Comparison of ENCODE assay signal across 14 cellular contexts in the genomic region with DNA sequence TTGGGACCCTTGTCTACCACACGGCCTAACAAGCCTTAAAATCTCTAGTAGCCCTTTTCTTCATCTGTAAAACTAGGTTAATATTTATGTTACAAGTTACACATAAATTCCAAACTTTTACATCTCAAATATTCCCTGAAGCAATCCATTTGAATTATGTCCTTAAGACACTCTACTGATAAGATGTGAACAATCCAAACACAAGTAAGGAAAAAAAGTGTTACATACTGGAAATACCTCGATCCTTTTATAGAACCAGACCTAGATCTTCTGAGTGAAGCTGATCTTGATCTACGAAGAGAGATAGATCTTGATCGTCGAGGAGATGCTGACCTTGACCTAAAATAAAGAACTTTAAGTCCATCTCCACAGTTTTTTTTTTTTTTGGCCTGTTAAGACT. TPM values are rescaled to one million over a fixed set of nuclear protein-coding genes. Genes with fewer than 3 reads are reported as not detected.
DNase-seq lines count a peak whose midpoint lies in the region; ATAC-seq, FAIRE-seq and TF ChIP-seq lines count a peak whose summit lies in the region.
"Had no signal": no experiment of that assay in that cellular context is flagged by ENCODE, and none has a peak within 500 bp of the region (broad histone marks: within the 10 kb centered on the region; RNA-seq: fewer than 3 reads in every experiment).

No MANE protein-coding gene starts in this region.

- no peak for TF ChIP-seq RAD21 in GM12878 (IDR thresholded peaks at IDR 0.05; ENCODE audit: insufficient read depth, low read depth, low read length)

- H3K27me3 ChIP-seq in CD8-positive, alpha-beta T cell (ENCODE audit: insufficient read depth, low read length) = no peaks in the 10 kb centered on the region
- H3K27me3 ChIP-seq in Loucy (ENCODE audit: insufficient read depth, low read length, poor library complexity, severe bottlenecking) = peaks cover 15% of the 10 kb centered on the region
- H3K27me3 ChIP-seq in GM12878 (replicated peaks in 1 of 2; ENCODE audit: control insufficient read depth in 2 of 2, insufficient read depth in 2 of 2, low read length in 1 of 2) = no peaks in the 10 kb centered on the region
- H3K27me3 ChIP-seq in vagina = no peaks in the 10 kb centered on the region

- peaks cover 65% of the 10 kb centered on the region for H3K36me3 ChIP-seq in CD8-positive, alpha-beta T cell (ENCODE audit: insufficient read depth, low read length)
- peaks cover 74% of the 10 kb centered on the region for H3K36me3 ChIP-seq in Loucy (ENCODE audit: insufficient read depth, low read length)
- H3K36me3 ChIP-seq in GM12878 (ENCODE audit: control insufficient read depth in 2 of 2, insufficient read depth in 2 of 2, low read length in 1 of 2) = peaks cover 12 to 50% of the 10 kb centered on the region in 2 experiments
- peaks cover 0 to 63% of the 10 kb centered on the region in 2 donors for H3K36me3 ChIP-seq in vagina

- CTCF ChIA-PET in CD8-positive, alpha-beta T cell (lab: Charles Lee) = interaction anchor here (1.2 to 2.5 kb wide), 2 partner anchors 120 to 166 kb away, joined by 3 to 12 read pairs; no protein-coding TSS in a partner anchor
- CTCF ChIA-PET in GM12878 (lab: Yijun Ruan, JAX) = interaction anchor here (0.5 to 12.6 kb wide), 5 partner anchors 15 to 286 kb away, joined by 3 to 162 read pairs (median 3); no protein-coding TSS in a partner anchor

- in situ Hi-C loops in GM12878 (cut with MboI) = loop anchor here (5.0 kb wide), 1 partner anchor 436 kb away; no protein-coding TSS in a partner anchor

- H2AFZ ChIP-seq in Loucy (ENCODE audit: low read length) (no peak overlapping the region), GM12878 (ENCODE audit: control insufficient read depth, low read depth, low read length) (no peak overlapping the region)

- H3K79me2 ChIP-seq in Loucy (ENCODE audit: insufficient read depth, low read length) = peaks cover 83% of the 10 kb centered on the region
- peaks cover 78% of the 10 kb centered on the region for H3K79me2 ChIP-seq in GM12878 (ENCODE audit: control insufficient read depth, insufficient read depth, low read length)

- TF ChIP-seq POLR2A in GM12878 (IDR thresholded peaks at IDR 0.05; ENCODE audit: low read depth, low read length) = no peak
- no peak for TF ChIP-seq POLR2A in vagina (IDR thresholded peaks at IDR 0.05)

- WGBS in GM12878 (ENCODE audit: insufficient coverage, insufficient replicate concordance, low lambda C conversion rate, missing lambda C conversion rate) = 96% methylated on average over 5 of the region's 5 CpGs

- peak overlapping the region; percentile 99 for H3K9ac ChIP-seq in Loucy (ENCODE audit: low read depth, low read length, poor library complexity, severe bottlenecking)
- H3K9ac ChIP-seq in GM12878 (ENCODE audit: control insufficient read depth, insufficient read depth, low read length) = no peak overlapping the region

- no peak for DNase-seq in CD8-positive, alpha-beta T cell
- DNase-seq in GM12878 (ENCODE audit: low read depth, low spot score) = no peak
- DNase-seq in natural killer cell = no peak
- DNase-seq in NCI-H1436 treated with DMSO at 0.1 percent for 48 hours (lab: John Stamatoyannopoulos, UW) = no peak
- DNase-seq in vagina (ENCODE audit: extremely low spot score in 2 of 2) = no peak
- DNase-seq: amygdala, DMS79, left ventricle myocardium inferior, MV-4-11, T1000 had no signal

- peak overlapping the region; percentile 89 for H3K4me2 ChIP-seq in Loucy (ENCODE audit: low read depth, low read length, poor library complexity, severe bottlenecking)
- H3K4me2 ChIP-seq in GM12878 (ENCODE audit: control insufficient read depth, insufficient read depth) = peak overlapping the region; percentile 76

- no peak overlapping the region for H3K27ac ChIP-seq in CD8-positive, alpha-beta T cell (ENCODE audit: low read depth, low read length)
- H3K27ac ChIP-seq in GM12878 (ENCODE audit: control insufficient read depth, insufficient read depth) = no peak overlapping the region; the same call in 1 of the 2 replicates
- H3K27ac ChIP-seq in vagina = no peak overlapping the region
- H3K27ac ChIP-seq: left ventricle myocardium inferior had no signal

- TF ChIP-seq CTCF in CD8-positive, alpha-beta T cell (IDR thresholded peaks at IDR 0.05) = no peak
- no peak for TF ChIP-seq CTCF in Loucy (conservative IDR thresholded peaks at IDR 0.05; ENCODE audit: low read length)
- TF ChIP-seq CTCF in GM12878 (IDR thresholded peaks at IDR 0.05 in 2 of 3, conservative IDR thresholded peaks at IDR 0.05 in 1 of 3; ENCODE audit: control insufficient read depth in 2 of 3, extremely low read depth in 1 of 3, insufficient read depth in 1 of 3, low read depth in 3 of 3, low read length in 3 of 3) = no peak
- no peak for TF ChIP-seq CTCF in natural killer cell (IDR thresholded peaks at IDR 0.05)
- no peak for TF ChIP-seq CTCF in vagina (IDR thresholded peaks at IDR 0.05)

- no peak overlapping the region for H3K4me3 ChIP-seq in CD8-positive, alpha-beta T cell (ENCODE audit: low read depth, low read length)
- H3K4me3 ChIP-seq in Loucy (ENCODE audit: low read length, poor library complexity, severe bottlenecking) (peak overlapping the region; percentile 100), GM12878 (peak overlapping the region; percentile 36), vagina (no peak overlapping the region)
- H3K4me3 ChIP-seq: left ventricle myocardium inferior had no signal

- H4K20me1 ChIP-seq in Loucy (ENCODE audit: insufficient read depth, low read length, poor library complexity, severe bottlenecking) = peaks cover 82% of the 10 kb centered on the region
- H4K20me1 ChIP-seq in GM12878 (ENCODE audit: control insufficient read depth, insufficient read depth) = peaks cover 2% of the 10 kb centered on the region; the same call in 1 of the 2 replicates

- peaks cover 80% of the 10 kb centered on the region for H3K36me3 Mint-ChIP-seq in CD8-positive, alpha-beta T cell
- H3K36me3 Mint-ChIP-seq in natural killer cell = peaks cover 44% of the 10 kb centered on the region

- BruUV-seq in GM12878 (replicated peaks; lab: Mats Ljungman, UMichigan) = no TSS peak

- SMC1A ChIA-PET in GM12878 (lab: Charles Lee; ENCODE audit: uncharacterized antibody, unreplicated experiment) = interaction anchor here (0.7 to 2.2 kb wide), 6 partner anchors 9 to 381 kb away, joined by 3 to 15 read pairs (median 4); no protein-coding TSS in a partner anchor

- peak overlapping the region; percentile 58 for H3K27ac Mint-ChIP-seq in CD8-positive, alpha-beta T cell
- peak overlapping the region; percentile 26 to 80 for H3K27ac Mint-ChIP-seq in natural killer cell

- no peak for TF ChIP-seq EP300 in GM12878 (IDR thresholded peaks at IDR 0.05; ENCODE audit: borderline replicate concordance in 1 of 2, control insufficient read depth in 1 of 2, low read depth in 2 of 2, low read length in 2 of 2)

- peaks cover 70% of the 10 kb centered on the region for H3K4me1 Mint-ChIP-seq in CD8-positive, alpha-beta T cell (ENCODE audit: low read depth)
- H3K4me1 Mint-ChIP-seq in natural killer cell = peaks cover 65 to 71% of the 10 kb centered on the region in 2 donors

- H3K9me3 ChIP-seq in CD8-positive, alpha-beta T cell (ENCODE audit: low read length) = no peaks in the 10 kb centered on the region
- H3K9me3 ChIP-seq in Loucy (ENCODE audit: insufficient read depth, low read depth, low read length) (no peaks in the 10 kb centered on the region), GM12878 (replicated peaks; ENCODE audit: control insufficient read depth, insufficient read depth, low read length) (no peaks in the 10 kb centered on the region), vagina (no peaks in the 10 kb centered on the region)
- H3K9me3 ChIP-seq: left ventricle myocardium inferior had no signal

- peak overlapping the region; percentile 96 for H3K4me3 Mint-ChIP-seq in CD8-positive, alpha-beta T cell
- peak overlapping the region; percentile 58 for H3K4me3 Mint-ChIP-seq in natural killer cell

- H3K4me1 ChIP-seq in CD8-positive, alpha-beta T cell (ENCODE audit: insufficient read depth, low read length) = peaks cover 61% of the 10 kb centered on the region
- H3K4me1 ChIP-seq in Loucy (ENCODE audit: insufficient read depth, low read length, poor library complexity, severe bottlenecking) (peaks cover 61% of the 10 kb centered on the region), GM12878 (ENCODE audit: control insufficient read depth, insufficient read depth, low read length) (no peaks in the 10 kb centered on the region; the same call in 1 of the 2 replicates), vagina (peaks cover 60% of the 10 kb centered on the region)

- POLR2A ChIA-PET in CD8-positive, alpha-beta T cell (lab: Charles Lee) = interaction anchor here (0.7 to 1.0 kb wide), 2 partner anchors 147 to 172 kb away, joined by 4 read pairs; no protein-coding TSS in a partner anchor
- POLR2A ChIA-PET in GM12878 (lab: Charles Lee) = interaction anchor here (0.6 to 3.2 kb wide), 4 partner anchors 10 to 1709 kb away, joined by 3 to 7 read pairs (median 4); no protein-coding TSS in a partner anchor

- no peaks in the 10 kb centered on the region for H3K9me3 Mint-ChIP-seq in CD8-positive, alpha-beta T cell
- no peaks in the 10 kb centered on the region for H3K9me3 Mint-ChIP-seq in natural killer cell

- H3K9me2 ChIP-seq in Loucy (replicated peaks; ENCODE audit: low read depth, low read length) = no peaks in the 10 kb centered on the region

- H3K27me3 Mint-ChIP-seq in CD8-positive, alpha-beta T cell (ENCODE audit: low read depth) = no peaks in the 10 kb centered on the region
- H3K27me3 Mint-ChIP-seq in natural killer cell (ENCODE audit: low read depth in 2 of 2) = peaks cover 0 to 4% of the 10 kb centered on the region in 2 donors

- H3F3A ChIP-seq in Loucy (ENCODE audit: low read depth) = peaks cover 18% of the 10 kb centered on the region; the same call in 1 of the 2 replicates

- no peak for FAIRE-seq in GM12878 (lab: Jason Lieb, UNC)
- FAIRE-seq: H1 had no signal

- intact Hi-C loops in CD8-positive, alpha-beta T cell (cut with DNase I, micrococcal nuclease) = loop anchor here (5.0 to 10.0 kb wide), 2 partner anchors 433 to 1666 kb away; partner anchors contain the start of genes GPATCH11 (in 1 of the 2) and HEATR5B (in 1 of the 2)
- intact Hi-C loops in GM12878 (cut with micrococcal nuclease; ENCODE audit: unreplicated experiment) (loop anchor here (10.0 kb wide), 2 partner anchors 373 to 433 kb away; partner anchors contain the start of gene ATL2), natural killer cell (cut with micrococcal nuclease) (no loop called here), vagina (cut with DNase I) (no loop called here)

- RAD21 ChIA-PET in GM12878 (lab: Charles Lee; ENCODE audit: unreplicated experiment) = interaction anchor here (0.9 to 3.2 kb wide), 2 partner anchors 24 to 166 kb away, joined by 3 to 18 read pairs; no protein-coding TSS in a partner anchor

- ATAC-seq in CD8-positive, alpha-beta T cell = no peak
- ATAC-seq in GM12878 (no peak), natural killer cell (no peak), GM18519 (IDR thresholded peaks at IDR 0.05; ENCODE audit: low FRiP score, unreplicated experiment) (no peak), HG02610 (IDR thresholded peaks at IDR 0.05; ENCODE audit: unreplicated experiment) (no peak)

RNA-seq across cellular contexts. Expression of gene SRSF7, which starts 3.3 kb away (rescaled TPM):
- 100 to 1,000 TPM; 607 to 608 TPM for total RNA-seq in CD8-positive, alpha-beta T cell
- 134 and 148 TPM in 2 replicates for total RNA-seq in GM12878 (2013; cell fraction: nucleolus; rRNA removed)
- total RNA-seq in GM12878 (2014; rRNA removed) = 205 and 241 TPM in 2 replicates
- 352 and 361 TPM in 2 replicates for total RNA-seq in GM12878 (2014; rRNA removed; fragmentation: Illumina TruSeq; extraction: Trizol)
- 275 and 278 TPM in 2 replicates for total RNA-seq in GM12878 (2021)
- polyA plus RNA-seq in GM12878 (2011; ENCODE audit: low read depth) = 276 TPM
- polyA plus RNA-seq in GM12878 (2011; rRNA removed) = 538 and 623 TPM in 2 replicates
- 201 and 240 TPM in 2 replicates for polyA plus RNA-seq in GM12878 (2011; cell fraction: cytosol; rRNA removed)
- polyA plus RNA-seq in GM12878 (2011; cell fraction: nucleus; rRNA removed) = 731 and 872 TPM in 2 replicates
- polyA plus RNA-seq in GM12878 (2012) = 229 and 278 TPM in 2 replicates
- 315 and 320 TPM in 2 replicates for polyA plus RNA-seq in GM12878 (2014; fragmentation: Illumina TruSeq; extraction: Trizol)
- polyA plus RNA-seq in GM12878 (2014; fragmentation: Nextera tagmentation; extraction: Ambion mirVana) = 100 to 1,000 TPM; 753 to 785 TPM
- polyA plus RNA-seq in GM12878 (2014; rRNA removed) = 282 and 313 TPM in 2 replicates
- 100 to 1,000 TPM; 456 to 494 TPM for polyA plus RNA-seq in GM12878 (2016; fragmentation: Nextera tagmentation; extraction: Ambion mirVana)
- polyA minus RNA-seq in GM12878 (2011; rRNA and poly(A)+ RNA removed) = 221 and 363 TPM in 2 replicates
- polyA minus RNA-seq in GM12878 (2011; cell fraction: cytosol; rRNA and poly(A)+ RNA removed) = 54.8 and 70.5 TPM in 2 replicates
- 117 and 178 TPM in 2 replicates for polyA minus RNA-seq in GM12878 (2011; cell fraction: nucleus; rRNA and poly(A)+ RNA removed)
- 100 to 1,000 TPM; 323 to 538 (median 359) TPM for total RNA-seq in natural killer cell
- total RNA-seq in vagina = 106 TPM

RNA-seq across cellular contexts. Expression of gene GEMIN6, which starts 30.2 kb away (rescaled TPM):
- total RNA-seq in CD8-positive, alpha-beta T cell = 1 to 10 TPM; 2.3 TPM
- 3.4 and 4.3 TPM in 2 replicates for total RNA-seq in GM12878 (2013; cell fraction: nucleolus; rRNA removed)
- 14.2 and 16.6 TPM in 2 replicates for total RNA-seq in GM12878 (2014; rRNA removed)
- total RNA-seq in GM12878 (2014; rRNA removed; fragmentation: Illumina TruSeq; extraction: Trizol) = 23.8 and 24.1 TPM in 2 replicates
- total RNA-seq in GM12878 (2021) = 22.1 and 22.9 TPM in 2 replicates
- polyA plus RNA-seq in GM12878 (2011; ENCODE audit: low read depth) = 4.8 TPM
- polyA plus RNA-seq in GM12878 (2011; rRNA removed) = 28.4 and 38.0 TPM in 2 replicates
- polyA plus RNA-seq in GM12878 (2011; cell fraction: cytosol; rRNA removed) = 10.4 and 12.1 TPM in 2 replicates
- 6.0 and 6.3 TPM in 2 replicates for polyA plus RNA-seq in GM12878 (2011; cell fraction: nucleus; rRNA removed)
- polyA plus RNA-seq in GM12878 (2012) = 7.9 and 11.0 TPM in 2 replicates
- polyA plus RNA-seq in GM12878 (2014; fragmentation: Illumina TruSeq; extraction: Trizol) = 16.6 and 25.6 TPM in 2 replicates
- polyA plus RNA-seq in GM12878 (2014; fragmentation: Nextera tagmentation; extraction: Ambion mirVana) = 10 to 100 TPM; 63.4 to 67.6 TPM
- polyA plus RNA-seq in GM12878 (2014; rRNA removed) = 16.3 and 16.6 TPM in 2 replicates
- polyA plus RNA-seq in GM12878 (2016; fragmentation: Nextera tagmentation; extraction: Ambion mirVana) = 10 to 100 TPM; 31.7 to 40.3 TPM
- polyA minus RNA-seq in GM12878 (2011; rRNA and poly(A)+ RNA removed) = 3.9 and 5.3 TPM in 2 replicates
- 2.9 and 3.3 TPM in 2 replicates for polyA minus RNA-seq in GM12878 (2011; cell fraction: cytosol; rRNA and poly(A)+ RNA removed)
- polyA minus RNA-seq in GM12878 (2011; cell fraction: nucleus; rRNA and poly(A)+ RNA removed) = 1.2 and 2.1 TPM in 2 replicates
- 1 to 10 TPM; 3.5 to 7.3 (median 5.7) TPM for total RNA-seq in natural killer cell
- total RNA-seq in vagina = 5.9 TPM

Comparison
In these comparisons a context has a peak if more than half of its experiments do, and no peak if none do; other contexts are left out.
1. H3K4me3 ChIP-seq: peak in Loucy (single experiment) and GM12878 (single experiment); none in CD8-positive, alpha-beta T cell (single experiment) and vagina (0 of 2).
2. intact Hi-C loops: an anchor here in CD8-positive, alpha-beta T cell (5.0 to 10.0 kb wide) and GM12878 (10.0 kb wide); none called in natural killer cell and vagina.